Comparison of ENCODE assay signal across 25 cellular contexts in the genomic region with DNA sequence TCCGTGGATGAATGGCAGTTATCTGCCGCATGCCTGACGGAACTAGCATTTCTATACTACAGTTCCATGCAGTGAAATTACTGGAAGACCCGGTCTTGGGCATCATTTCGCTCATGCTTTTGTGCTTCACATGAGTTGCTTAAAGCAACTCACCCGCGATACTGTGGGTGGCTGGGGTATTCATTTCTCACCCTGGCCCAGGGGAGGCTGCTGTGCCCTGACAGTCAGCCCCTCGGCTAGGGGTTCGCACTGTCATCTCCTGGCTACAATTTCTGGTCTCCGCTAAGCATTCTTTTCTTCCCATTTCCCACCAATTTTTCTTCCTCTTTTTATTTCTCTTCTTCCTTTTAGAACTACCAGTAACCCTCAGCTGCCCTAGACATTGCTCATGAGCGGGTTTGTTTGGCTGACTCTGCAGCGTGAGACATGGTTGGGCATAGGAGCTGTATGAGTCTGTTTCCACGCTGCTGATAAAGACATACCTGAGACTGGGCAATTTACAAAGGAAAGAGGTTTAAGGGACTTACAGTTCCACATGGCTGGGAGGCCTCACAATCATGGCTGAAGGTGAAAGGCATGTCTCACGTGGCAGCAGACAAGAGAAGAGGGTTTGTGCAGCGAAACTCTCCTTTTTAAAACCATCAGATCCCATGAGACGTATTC. TPM values are rescaled to one million over a fixed set of nuclear protein-coding genes. Genes with fewer than 3 reads are reported as not detected.
"Had no signal": no experiment of that assay in that cellular context is flagged by ENCODE, and none has a peak within 500 bp of the region (broad histone marks: within the 10 kb centered on the region; RNA-seq: fewer than 3 reads in every experiment).

No MANE protein-coding gene starts in this region.

- H3K36me3 ChIP-seq: esophagus squamous epithelium, suprapubic skin had no signal

- H3K9me3 ChIP-seq: body of pancreas, esophagus squamous epithelium, suprapubic skin had no signal

- H3K4me3 ChIP-seq: body of pancreas, coronary artery, esophagus squamous epithelium, skin epidermis, suprapubic skin had no signal

- H3K27ac ChIP-seq: coronary artery, esophagus squamous epithelium, suprapubic skin had no signal

- H3K27me3 ChIP-seq: body of pancreas, esophagus squamous epithelium, suprapubic skin had no signal

- ATAC-seq: activated naive CD4-positive, alpha-beta T cell treated with anti-CD3 and anti-CD28 coated beads, Interleukin-2, amount 50 U/mL, for 72 hours; stimulated activated naive CD8-positive, alpha-beta T cell treated with anti-CD3 and anti-CD28 coated beads, Interleukin-15, Interleukin-2, amounts not matched to agents 100 U/mL and 50 U/mL, for 24 hours; WTC11 had no signal

- DNase-seq: activated CD4-positive, alpha-beta memory T cell treated with anti-CD3 and anti-CD28 coated beads, Interleukin-2, amount 10 ng/mL, durations not matched to agents 7 days and 5 days; activated CD4-positive, alpha-beta T cell treated with anti-CD3 and anti-CD28 coated beads for 4 hours; activated effector memory CD4-positive, alpha-beta T cell treated with anti-CD3 and anti-CD28 coated beads, Interleukin-2, amount 50 U/mL, for 16 hours; activated T-cell treated with anti-CD3 and anti-CD28 coated beads, Interleukin-2, amount 50 U/mL, for 48 hours; amygdala; effector CD4-positive, alpha-beta T cell; esophagus squamous epithelium; hippocampal formation; kidney; mesenchymal stem cell; nucleus accumbens; stimulated activated CD4-positive, alpha-beta T cell treated with anti-CD3 and anti-CD28 coated beads, Interleukin-15, amount 100 ng/mL, for 24 hours; stimulated activated CD4-positive, alpha-beta T cell treated with anti-CD3 and anti-CD28 coated beads, Interleukin-4, amount 100 ng/mL, for 24 hours; stimulated activated CD8-positive, alpha-beta memory T cell treated with anti-CD3 and anti-CD28 coated beads, Interleukin-4, amount 100 ng/mL, for 48 hours; stimulated activated naive CD8-positive, alpha-beta T cell treated with anti-CD3 and anti-CD28 coated beads, Interleukin-15, Interleukin-2, amounts not matched to agents 100 U/mL and 50 U/mL, for 24 hours; T-helper 2 cell had no signal

RNA-seq across cellular contexts. Expression of a gene that starts 22.5 kb away (rescaled TPM):
- total RNA-seq: activated CD4-positive, alpha-beta memory T cell treated with anti-CD3 and anti-CD28 coated beads, Interleukin-2, amount 10 ng/mL, durations not matched to agents 7 days and 5 days; activated naive CD4-positive, alpha-beta T cell treated with anti-CD3 and anti-CD28 coated beads, Interleukin-2, amount 50 U/mL, for 72 hours; body of pancreas; esophagus squamous epithelium; fibroblast of villous mesenchyme; glomerular endothelial cell; posterior vena cava; WTC11 had no signal

RNA-seq across cellular contexts. Expression of a gene that starts 54.7 kb away (rescaled TPM):
- total RNA-seq: activated CD4-positive, alpha-beta memory T cell treated with anti-CD3 and anti-CD28 coated beads, Interleukin-2, amount 10 ng/mL, durations not matched to agents 7 days and 5 days; esophagus squamous epithelium; fibroblast of villous mesenchyme; glomerular endothelial cell had no signal
